ENCODE assay signal across 1 cellular context in the genomic region with DNA sequence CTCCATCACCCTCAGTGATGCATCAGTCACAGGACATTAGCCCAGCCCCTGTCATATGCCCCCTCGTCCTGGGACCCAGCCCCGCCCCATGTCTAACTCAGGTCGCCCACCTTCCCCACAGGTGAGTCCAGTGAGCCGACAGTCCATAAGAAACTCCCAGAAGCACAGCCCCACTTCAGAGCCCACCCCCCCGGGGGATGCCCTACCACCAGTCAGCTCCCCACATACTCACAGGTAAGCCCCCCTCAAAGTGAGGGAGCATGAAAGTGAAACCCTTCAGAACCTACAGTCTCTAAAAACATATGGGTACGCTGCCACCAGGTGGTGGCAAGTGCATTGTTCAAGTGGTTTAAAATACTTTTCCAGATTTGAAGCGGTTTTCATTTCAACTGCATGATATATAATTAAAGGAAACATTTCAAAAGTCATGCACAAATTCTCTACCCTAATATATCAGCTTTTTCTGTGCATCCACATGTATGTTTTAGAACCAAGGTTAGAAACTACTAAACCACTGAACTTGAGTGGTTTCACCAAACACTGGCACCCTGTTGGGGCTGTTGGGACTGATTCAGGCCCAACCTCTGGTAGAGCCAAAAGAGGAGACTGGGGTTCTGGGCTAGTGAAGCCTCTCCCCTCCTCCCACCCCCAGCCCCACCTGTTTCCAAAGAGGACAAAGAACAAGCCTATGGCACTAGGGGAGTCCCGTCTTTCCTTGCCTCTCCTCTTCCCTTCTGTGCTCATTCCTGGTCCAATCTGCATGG.
TF ChIP-seq lines count a peak whose summit lies in the region.

No MANE protein-coding gene starts in this region.

TF ChIP-seq in K562, 482 proteins besides CTCF, POLR2A, EP300 and RAD21:
- TF ChIP-seq SMC3 (conservative IDR thresholded peaks at IDR 0.05; ENCODE audit: insufficient read depth, low read depth, low read length) (peak; percentile 59; the same call in 1 of the 2 replicates), JUND (IDR thresholded peaks at IDR 0.05; ENCODE audit: borderline replicate concordance, low read depth, low read length) (no peak), JUND (tag; IDR thresholded peaks at IDR 0.05; ENCODE audit: borderline replicate concordance, low read depth, low read length) (no peak), HNRNPLL (IDR thresholded peaks at IDR 0.05; ENCODE audit: low read depth, low read length, poor library complexity, severe bottlenecking) (no peak), TARDBP (IDR thresholded peaks at IDR 0.05) (no peak), VEZF1 (CRISPR knock-in tag; IDR thresholded peaks at IDR 0.05) (peak; percentile 24; the same call in 1 of the 2 replicates), ZFP36 (IDR thresholded peaks at IDR 0.05; ENCODE audit: low read depth, low read length, partially characterized antibody) (peak; percentile 46), DEAF1 (CRISPR knock-in tag; IDR thresholded peaks at IDR 0.05) (0 out of 2 replicates have a peak, but pooled peaks have one; percentile 31)
- TF ChIP-seq, protein P1, sequence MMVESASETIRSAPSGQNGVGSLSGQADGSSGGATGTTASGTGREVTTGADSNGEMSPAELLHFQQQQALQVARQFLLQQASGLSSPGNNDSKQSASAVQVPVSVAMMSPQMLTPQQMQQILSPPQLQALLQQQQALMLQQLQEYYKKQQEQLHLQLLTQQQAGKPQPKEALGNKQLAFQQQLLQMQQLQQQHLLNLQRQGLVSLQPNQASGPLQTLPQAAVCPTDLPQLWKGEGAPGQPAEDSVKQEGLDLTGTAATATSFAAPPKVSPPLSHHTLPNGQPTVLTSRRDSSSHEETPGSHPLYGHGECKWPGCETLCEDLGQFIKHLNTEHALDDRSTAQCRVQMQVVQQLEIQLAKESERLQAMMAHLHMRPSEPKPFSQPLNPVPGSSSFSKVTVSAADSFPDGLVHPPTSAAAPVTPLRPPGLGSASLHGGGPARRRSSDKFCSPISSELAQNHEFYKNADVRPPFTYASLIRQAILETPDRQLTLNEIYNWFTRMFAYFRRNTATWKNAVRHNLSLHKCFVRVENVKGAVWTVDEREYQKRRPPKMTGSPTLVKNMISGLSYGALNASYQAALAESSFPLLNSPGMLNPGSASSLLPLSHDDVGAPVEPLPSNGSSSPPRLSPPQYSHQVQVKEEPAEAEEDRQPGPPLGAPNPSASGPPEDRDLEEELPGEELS (CRISPR knock-in tag; IDR thresholded peaks at IDR 0.05; ENCODE audit: borderline replicate concordance) = no peak
